In the genomic region with DNA sequence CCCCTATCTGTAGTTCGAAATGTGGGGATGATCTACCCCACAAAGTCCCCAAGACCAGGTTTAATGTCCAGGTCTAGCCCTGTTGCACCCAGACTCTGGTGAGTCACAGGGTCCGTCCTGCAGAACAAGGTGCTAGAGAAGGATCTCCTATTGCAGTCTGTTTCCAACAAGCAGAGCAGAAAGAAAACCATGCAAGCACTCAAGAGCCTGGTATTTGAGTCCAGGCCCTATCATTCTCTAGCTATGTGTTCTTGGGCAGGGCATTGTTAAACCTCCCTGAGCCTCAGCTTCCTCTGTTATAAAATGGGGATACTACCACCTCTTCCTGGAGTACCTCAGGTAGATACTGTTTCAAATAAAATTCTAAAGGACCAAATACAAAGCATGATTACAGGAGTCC, we compare ENCODE assay signal across 17 cellular contexts. TPM values are rescaled to one million over a fixed set of nuclear protein-coding genes. Genes with fewer than 3 reads are reported as not detected.
DNase-seq lines count a peak whose midpoint lies in the region; ATAC-seq, FAIRE-seq and TF ChIP-seq lines count a peak whose summit lies in the region.
"Had no signal": no experiment of that assay in that cellular context is flagged by ENCODE, and none has a peak within 500 bp of the region (broad histone marks: within the 10 kb centered on the region; RNA-seq: fewer than 3 reads in every experiment).

No MANE protein-coding gene starts in this region.

- no peak for TF ChIP-seq CTCF in RWPE2 (IDR thresholded peaks at IDR 0.05; ENCODE audit: poor library complexity, severe bottlenecking)

- peaks cover 88% of the 10 kb centered on the region for H3K4me1 ChIP-seq in RWPE2 (ENCODE audit: insufficient read depth, poor library complexity, severe bottlenecking)
- peaks cover 4 to 5% of the 10 kb centered on the region in 2 donors for H3K4me1 ChIP-seq in esophagus (ENCODE audit: control insufficient read depth in 2 of 2, insufficient read depth in 2 of 2, low read length in 1 of 2)
- H3K4me1 ChIP-seq: HAP-1 had no signal

- H3K36me3 ChIP-seq in RWPE2 (ENCODE audit: low read depth) (peaks cover 90% of the 10 kb centered on the region), esophagus (ENCODE audit: control insufficient read depth in 2 of 2, insufficient read depth in 2 of 2, low read length in 1 of 2) (peaks cover 0 to 8% of the 10 kb centered on the region in 2 donors)
- H3K36me3 ChIP-seq: BLaER1 treated with 17β-estradiol and CSF1 and Interleukin-3, amounts not matched to agents 10 nM and 100 nM; HAP-1 had no signal

- ATAC-seq in RWPE2 (ENCODE audit: low read depth): peak; percentile 5; the same call in 2 of the 3 replicates

- H3K9me3 ChIP-seq in RWPE2 (ENCODE audit: severe bottlenecking) (no peaks in the 10 kb centered on the region), esophagus (ENCODE audit: control insufficient read depth in 2 of 2, insufficient read depth in 1 of 2, low read depth in 1 of 2, low read length in 1 of 2) (peaks cover 0 to 2% of the 10 kb centered on the region in 2 donors)
- H3K9me3 ChIP-seq: BLaER1 treated with 17β-estradiol and CSF1 and Interleukin-3, amounts not matched to agents 10 nM and 100 nM; HAP-1 had no signal

- 83 to 90% methylated on average over 2 of the region's 2 CpGs for WGBS in esophagus, 2 donors

- peak overlapping the region; percentile 100 for H3K27ac ChIP-seq in RWPE2 (ENCODE audit: poor library complexity, severe bottlenecking)
- peak overlapping the region; percentile 36 to 37 for H3K27ac ChIP-seq in esophagus (ENCODE audit: low read depth in 2 of 2, low read length in 1 of 2)
- H3K27ac ChIP-seq: BLaER1 treated with 17β-estradiol and CSF1 and Interleukin-3, amounts not matched to agents 10 nM and 100 nM; HL-60 had no signal

- H3K27me3 ChIP-seq in RWPE2 (ENCODE audit: insufficient read depth, poor library complexity, severe bottlenecking) (no peaks in the 10 kb centered on the region), esophagus (ENCODE audit: control insufficient read depth in 1 of 2, insufficient read depth in 2 of 2, low read length in 2 of 2) (no peaks in the 10 kb centered on the region)
- H3K27me3 ChIP-seq: BLaER1 treated with 17β-estradiol and CSF1 and Interleukin-3, amounts not matched to agents 10 nM and 100 nM had no signal

- peak; percentile 20 for FAIRE-seq in HTR-8/SVneo (lab: Jason Lieb, UNC)
- FAIRE-seq: H1 had no signal

- H3K4me3 ChIP-seq in RWPE2 (ENCODE audit: severe bottlenecking) (no peak overlapping the region), esophagus (ENCODE audit: low read depth in 1 of 2, low read length in 2 of 2) (no peak overlapping the region)
- H3K4me3 ChIP-seq: BLaER1 treated with 17β-estradiol and CSF1 and Interleukin-3, amounts not matched to agents 10 nM and 100 nM; HAP-1 had no signal

- DNase-seq in HTR-8/SVneo (ENCODE audit: insufficient read length, low spot score): no peak
- DNase-seq in RWPE2 (ENCODE audit: low spot score): no peak
- peak; percentile 20 for DNase-seq in renal cortical epithelial cell (ENCODE audit: low read depth)
- no peak for DNase-seq in HCEC 1CT
- no peak for DNase-seq in activated effector memory CD4-positive, alpha-beta T cell treated with Interleukin-2 at 50 U/mL for 16 hours
- no peak for DNase-seq in RPMI8226
- DNase-seq: ACHN; CD4-positive, CD25-positive, alpha-beta regulatory T cell; DMS53; GF-D8; HFFc6; IMR-90 had no signal

RNA-seq across cellular contexts. Expression of a gene that starts 24.4 kb away (rescaled TPM):
- polyA plus RNA-seq in esophagus: 10 to 100 TPM in 1 of 2 donors, 1 to 10 TPM in 1; 4.2 to 11.6 TPM
- 14.4 and 19.7 TPM in 2 replicates for total RNA-seq in renal cortical epithelial cell
